1 cellular context compared by ENCODE assay signal in the genomic region with DNA sequence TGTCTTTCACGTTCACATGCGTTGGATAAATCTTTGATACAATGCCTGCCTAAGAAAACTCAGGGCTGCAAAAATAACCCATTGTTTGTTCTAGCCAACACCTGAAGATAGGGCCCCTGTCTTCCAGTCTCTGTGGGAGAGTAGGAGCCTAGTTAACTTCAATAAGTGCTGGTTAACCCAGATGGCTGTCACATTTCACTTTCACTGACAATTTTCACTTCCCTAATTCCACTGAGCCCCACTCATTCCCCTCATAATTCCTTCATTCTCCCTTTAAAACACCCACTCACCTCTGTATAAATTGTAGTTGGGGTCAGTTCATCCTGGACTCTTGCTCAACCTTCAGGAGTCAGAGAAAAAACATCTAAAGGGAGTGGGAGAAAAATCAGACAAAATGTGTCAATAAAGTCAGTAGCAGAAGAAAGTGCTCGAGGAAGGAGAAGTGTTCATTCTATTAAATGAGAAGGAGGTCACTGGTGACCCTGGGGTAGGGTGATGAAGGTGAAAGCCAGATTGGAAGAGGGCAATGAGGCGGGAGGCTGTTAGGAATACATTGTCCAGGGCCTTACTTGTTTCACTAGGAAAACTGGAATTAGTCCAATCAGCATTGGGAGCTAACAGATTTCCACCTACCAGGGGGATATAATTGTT.
A peak's percentile ranks its signal among the peaks of the same experiment; 100 is the strongest.
TF ChIP-seq lines count a peak whose summit lies in the region.

No MANE protein-coding gene starts in this region.

TF ChIP-seq in GM12878, 131 proteins besides CTCF, POLR2A, EP300 and RAD21 (continued from another document):
- TF ChIP-seq SKIL (IDR thresholded peaks at IDR 0.05; ENCODE audit: low read depth, poor library complexity, severe bottlenecking) (peak; percentile 52), RUNX3 (IDR thresholded peaks at IDR 0.05; ENCODE audit: low read length) (peak; percentile 45; the same call in 1 of the 2 replicates), GATAD2B (conservative IDR thresholded peaks at IDR 0.05; ENCODE audit: low read depth) (0 out of 2 replicates have a peak, but pooled peaks have one; percentile 44), NBN (IDR thresholded peaks at IDR 0.05) (0 out of 2 replicates have a peak, but pooled peaks have one; percentile 33), RELB (IDR thresholded peaks at IDR 0.05; ENCODE audit: low read depth) (peak; percentile 76), NR2C1 (IDR thresholded peaks at IDR 0.05) (no peak), JUNB (IDR thresholded peaks at IDR 0.05) (0 out of 2 replicates have a peak, but pooled peaks have one; percentile 9), MTA2 (IDR thresholded peaks at IDR 0.05; ENCODE audit: low read depth) (peak; percentile 86), NFIC (IDR thresholded peaks at IDR 0.05; ENCODE audit: low read depth, low read length) (peak; percentile 53; the same call in 1 of the 2 replicates), ZBED1 (IDR thresholded peaks at IDR 0.05; ENCODE audit: borderline replicate concordance) (no peak), IKZF2 (IDR thresholded peaks at IDR 0.05) (peak; percentile 96), CBX3 (IDR thresholded peaks at IDR 0.05; ENCODE audit: borderline replicate concordance, low read depth) (no peak), DPF2 (IDR thresholded peaks at IDR 0.05) (peak; percentile 75; the same call in 1 of the 2 replicates), RBBP5 (conservative IDR thresholded peaks at IDR 0.05) (no peak), EED (IDR thresholded peaks at IDR 0.05; ENCODE audit: low read depth) (peak; percentile 83), SPI1 (IDR thresholded peaks at IDR 0.05; ENCODE audit: borderline replicate concordance, insufficient read depth, low read depth, low read length) (peak; percentile 96), BRCA1 (IDR thresholded peaks at IDR 0.05; ENCODE audit: low read depth, low read length) (no peak), HCFC1 (IDR thresholded peaks at IDR 0.05; ENCODE audit: low read length) (no peak), BCL11A (IDR thresholded peaks at IDR 0.05; ENCODE audit: low read depth, low read length) (peak; percentile 43; the same call in 1 of the 2 replicates), ATF2 (IDR thresholded peaks at IDR 0.05; ENCODE audit: low read length) (peak; percentile 22; the same call in 1 of the 2 replicates), BHLHE40 (IDR thresholded peaks at IDR 0.05; ENCODE audit: borderline replicate concordance in 1 of 2, low read depth in 2 of 2, low read length in 1 of 2) (peak in 1 of 2 experiments; percentile 24; a peak in 1 of 4 replicates)
- TF ChIP-seq, protein P1, sequence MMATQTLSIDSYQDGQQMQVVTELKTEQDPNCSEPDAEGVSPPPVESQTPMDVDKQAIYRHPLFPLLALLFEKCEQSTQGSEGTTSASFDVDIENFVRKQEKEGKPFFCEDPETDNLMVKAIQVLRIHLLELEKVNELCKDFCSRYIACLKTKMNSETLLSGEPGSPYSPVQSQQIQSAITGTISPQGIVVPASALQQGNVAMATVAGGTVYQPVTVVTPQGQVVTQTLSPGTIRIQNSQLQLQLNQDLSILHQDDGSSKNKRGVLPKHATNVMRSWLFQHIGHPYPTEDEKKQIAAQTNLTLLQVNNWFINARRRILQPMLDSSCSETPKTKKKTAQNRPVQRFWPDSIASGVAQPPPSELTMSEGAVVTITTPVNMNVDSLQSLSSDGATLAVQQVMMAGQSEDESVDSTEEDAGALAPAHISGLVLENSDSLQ (IDR thresholded peaks at IDR 0.05), result peak; percentile 62
